ENCODE assay signal across 15 cellular contexts in the genomic region with DNA sequence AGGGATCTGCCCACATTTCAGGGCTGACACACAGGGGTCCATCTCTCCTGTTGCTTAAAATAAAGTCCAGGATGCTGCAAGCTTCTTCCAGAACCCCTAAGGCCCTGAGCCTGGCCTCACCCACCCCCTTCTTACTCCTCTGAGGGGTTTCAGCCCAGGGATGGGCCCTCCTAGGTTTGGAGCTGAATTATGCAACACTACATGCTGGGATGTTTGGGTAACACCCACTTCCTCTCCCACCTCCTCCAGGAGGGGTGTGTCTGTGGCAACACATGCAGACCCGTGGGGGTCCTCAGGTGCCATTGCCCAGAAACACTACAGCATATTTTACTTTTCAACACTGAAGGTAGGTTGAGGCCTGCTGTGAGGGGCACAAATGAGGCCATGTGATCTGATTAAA. TPM values are rescaled to one million over a fixed set of nuclear protein-coding genes. Genes with fewer than 3 reads are reported as not detected.
DNase-seq lines count a peak whose midpoint lies in the region; ATAC-seq, FAIRE-seq and TF ChIP-seq lines count a peak whose summit lies in the region.
"Had no signal": no experiment of that assay in that cellular context is flagged by ENCODE, and none has a peak within 500 bp of the region (broad histone marks: within the 10 kb centered on the region; RNA-seq: fewer than 3 reads in every experiment).

No MANE protein-coding gene starts in this region.

- no peak for TF ChIP-seq RAD21 in HepG2 (CRISPR knock-in tag; IDR thresholded peaks at IDR 0.05)

- H3K9me3 ChIP-seq in DND-41 (ENCODE audit: insufficient read depth, low read length, severe bottlenecking), result no peaks in the 10 kb centered on the region
- H3K9me3 ChIP-seq in HEK293 (ENCODE audit: control insufficient read depth, insufficient read depth, low read depth, low read length), result no peaks in the 10 kb centered on the region
- H3K9me3 ChIP-seq in ascending aorta, result no peaks in the 10 kb centered on the region
- no peaks in the 10 kb centered on the region for H3K9me3 ChIP-seq in thoracic aorta
- H3K9me3 ChIP-seq in HepG2 (ENCODE audit: low read length), result no peaks in the 10 kb centered on the region
- H3K9me3 ChIP-seq: HAP-1 had no signal

- no TSS peak for BruUV-seq in HepG2 (replicated peaks; lab: Mats Ljungman, UMichigan)

- H3K27me3 ChIP-seq in DND-41 (ENCODE audit: insufficient read depth, low read length, poor library complexity) (no peaks in the 10 kb centered on the region), ascending aorta (no peaks in the 10 kb centered on the region), thoracic aorta (replicated peaks; ENCODE audit: insufficient read depth) (no peaks in the 10 kb centered on the region), HepG2 (ENCODE audit: control insufficient read depth in 1 of 2, insufficient read depth in 2 of 2, low read length in 2 of 2) (peaks cover 5 to 19% of the 10 kb centered on the region in 2 experiments)

- intact Hi-C loops in ascending aorta (cut with DNase I), result no loop called here
- intact Hi-C loops in HepG2 (cut with micrococcal nuclease; ENCODE audit: unreplicated experiment), result no loop called here
- intact Hi-C loops in left colon (cut with DNase I, micrococcal nuclease), result no loop called here

- CTCF ChIA-PET in HEK293 (lab: Yijun Ruan, JAX) (no interaction called here), HepG2 (lab: Yijun Ruan, JAX; ENCODE audit: low intra/inter-chr PET ratio, low total read pairs) (no interaction called here)

- H3K27ac ChIP-seq in DND-41 (ENCODE audit: low read length) (no peak overlapping the region), HEK293 (ENCODE audit: extremely low read depth, low read depth, low read length) (no peak overlapping the region), ascending aorta (peak overlapping the region; percentile 71 to 79), thoracic aorta (peak overlapping the region; percentile 54 to 98), HepG2 (ENCODE audit: extremely low read length, insufficient read depth, low read length) (no peak overlapping the region)
- H3K27ac ChIP-seq: BLaER1 treated with 17β-estradiol and CSF1 and Interleukin-3, amounts not matched to agents 10 nM and 100 nM; HL-60 had no signal

- POLR2A ChIA-PET in HEK293 (lab: Yijun Ruan, JAX) (interaction anchor here (0.6 kb wide), 1 partner anchor 25 kb away, joined by 4 read pairs; no protein-coding TSS in a partner anchor), HepG2 (lab: Yijun Ruan, JAX) (no interaction called here)

- peak; percentile 13 for DNase-seq in DND-41
- DNase-seq in ascending aorta (ENCODE audit: low spot score in 2 of 2), result peak in 1 of 2 donors; percentile 61
- DNase-seq in thoracic aorta (ENCODE audit: low spot score), result no peak
- DNase-seq in HepG2 (ENCODE audit: low spot score), result no peak
- no peak for DNase-seq in left colon
- DNase-seq: Calu3; CD8-positive, alpha-beta T cell; DMS79 treated with DMSO at 0.1 percent for 48 hours; EL; IMR-90 had no signal

- H2AFZ ChIP-seq in DND-41 (ENCODE audit: low read depth, low read length) (no peak overlapping the region), HepG2 (ENCODE audit: low read length) (no peak overlapping the region)

- H3K9ac ChIP-seq in DND-41 (ENCODE audit: low read depth, low read length) (no peak overlapping the region), HepG2 (ENCODE audit: insufficient read depth, low read depth, low read length) (no peak overlapping the region)
- H3K9ac ChIP-seq: BLaER1 treated with 17β-estradiol and CSF1 and Interleukin-3, amounts not matched to agents 10 nM and 100 nM had no signal

- H3K4me2 ChIP-seq in DND-41 (ENCODE audit: insufficient read depth, low read length), result no peak overlapping the region
- H3K4me2 ChIP-seq in HepG2 (ENCODE audit: low read depth, low read length), result no peak overlapping the region

- in situ Hi-C loops in HepG2 (cut with HindIII; ENCODE audit: extremely low pct_ligation_motif_present, low pct_unique_long_range_greater_than_20kb), result no loop called here

- TF ChIP-seq POLR2A in HepG2 (IDR thresholded peaks at IDR 0.05; ENCODE audit: insufficient read depth in 1 of 2, low read depth in 2 of 2, low read length in 2 of 2), result no peak

- TF ChIP-seq EP300 in HepG2 (IDR thresholded peaks at IDR 0.05; ENCODE audit: low read depth in 2 of 2, low read length in 2 of 2), result no peak
- TF ChIP-seq EP300 in HepG2 (CRISPR knock-in tag; IDR thresholded peaks at IDR 0.05; ENCODE audit: borderline replicate concordance), result no peak

- H4K20me1 ChIP-seq in DND-41 (ENCODE audit: insufficient read depth, low read length) (no peaks in the 10 kb centered on the region), HepG2 (ENCODE audit: insufficient read depth, low read length) (no peaks in the 10 kb centered on the region)
- H4K20me1 ChIP-seq: BLaER1 treated with 17β-estradiol and CSF1 and Interleukin-3, amounts not matched to agents 10 nM and 100 nM had no signal

- H3K4me1 ChIP-seq in DND-41 (ENCODE audit: insufficient read depth, low read length) (no peaks in the 10 kb centered on the region), HEK293 (ENCODE audit: control insufficient read depth, insufficient read depth, low read length) (peaks cover 5% of the 10 kb centered on the region; the same call in 1 of the 2 replicates), ascending aorta (peaks cover 19 to 59% of the 10 kb centered on the region in 2 donors), thoracic aorta (ENCODE audit: control insufficient read depth in 1 of 2, low read depth in 2 of 2) (peaks cover 14 to 63% of the 10 kb centered on the region in 2 donors), HepG2 (ENCODE audit: insufficient read depth, low read length) (peaks cover 35% of the 10 kb centered on the region)

- no peaks in the 10 kb centered on the region for H3K79me2 ChIP-seq in DND-41 (ENCODE audit: insufficient read depth, low read length)
- no peaks in the 10 kb centered on the region for H3K79me2 ChIP-seq in HepG2 (ENCODE audit: insufficient read depth, low read length)

- ATAC-seq in DND-41 (ENCODE audit: insufficient read depth, low read depth) (peak; percentile 50; the same call in 1 of the 3 replicates), thoracic aorta (ENCODE audit: insufficient number of reproducible peaks, low FRiP score, low read depth) (no peak), HepG2 (no peak), left colon (no peak)
- ATAC-seq: CD8-positive, alpha-beta T cell; GM12878 had no signal

- WGBS in HepG2 (ENCODE audit: low lambda C conversion rate), result no CpG with 5 or more reads among the region's 1 CpG

- H3K4me3 ChIP-seq in DND-41 (ENCODE audit: low read depth in 1 of 2, low read length in 2 of 2), result no peak overlapping the region
- H3K4me3 ChIP-seq in HEK293 (ENCODE audit: low read depth, low read length), result no peak overlapping the region
- peak overlapping the region in 1 of 2 donors; percentile 75 for H3K4me3 ChIP-seq in ascending aorta
- peak overlapping the region; percentile 94 for H3K4me3 ChIP-seq in thoracic aorta
- H3K4me3 ChIP-seq in HepG2 (replicated peaks in 1 of 3; ENCODE audit: insufficient read depth in 1 of 3, low read depth in 2 of 3, low read length in 3 of 3), result no peak overlapping the region
- H3K4me3 ChIP-seq: BLaER1 treated with 17β-estradiol and CSF1 and Interleukin-3, amounts not matched to agents 10 nM and 100 nM; GM12878; HAP-1 had no signal

- H3K36me3 ChIP-seq in DND-41 (ENCODE audit: insufficient read depth, low read length) (no peaks in the 10 kb centered on the region), HEK293 (ENCODE audit: control insufficient read depth in 2 of 2, insufficient read depth in 1 of 2, low read length in 2 of 2) (peaks cover 0 to 6% of the 10 kb centered on the region in 2 experiments; a peak in 1 of 3 replicates), ascending aorta (peaks cover 43 to 54% of the 10 kb centered on the region in 2 donors), thoracic aorta (peaks cover 25% of the 10 kb centered on the region), HepG2 (replicated peaks in 1 of 2; ENCODE audit: control insufficient read depth in 1 of 2, insufficient read depth in 2 of 2, low read length in 2 of 2) (no peaks in the 10 kb centered on the region)
- H3K36me3 ChIP-seq: BLaER1 treated with 17β-estradiol and CSF1 and Interleukin-3, amounts not matched to agents 10 nM and 100 nM; HAP-1 had no signal

- TF ChIP-seq CTCF in DND-41 (IDR thresholded peaks at IDR 0.05; ENCODE audit: borderline replicate concordance, extremely low read depth, low read length, poor library complexity, severe bottlenecking) (no peak), HEK293 (tag by site-specific recombination; IDR thresholded peaks at IDR 0.05) (no peak), ascending aorta (IDR thresholded peaks at IDR 0.05) (no peak), thoracic aorta (IDR thresholded peaks at IDR 0.05) (no peak), HepG2 (CRISPR knock-in tag; IDR thresholded peaks at IDR 0.05) (no peak)

- no peak for FAIRE-seq in HepG2 (lab: Jason Lieb, UNC)
- FAIRE-seq: GM12878 had no signal

TF ChIP-seq in HepG2, 621 proteins besides CTCF, POLR2A, EP300 and RAD21 (continues in another document):
- TF ChIP-seq TMF1 (CRISPR knock-in tag; IDR thresholded peaks at IDR 0.05; ENCODE audit: low read depth), result no peak
- TF ChIP-seq POLR2G (IDR thresholded peaks at IDR 0.05; ENCODE audit: low read depth, low read length), result no peak

RNA-seq across cellular contexts. Expression of a gene that starts 5.4 kb away (rescaled TPM):
- total RNA-seq in ascending aorta (280 TPM), thoracic aorta (1,000 to 10,000 TPM in 1 of 2 donors, 100 to 1,000 TPM in 1; 824 to 1,103 TPM), HepG2 (2016; rRNA removed; fragmentation: Illumina TruSeq; extraction: Trizol) (0.60 and 0.77 TPM in 2 replicates), left colon (10 to 100 TPM; 13.2 to 27.6 TPM)
- total RNA-seq in HepG2 (2016; cell fraction: cytosol; rRNA removed; fragmentation: Illumina TruSeq; extraction: Trizol; ENCODE audit: low read depth), result 0.09 and 0.30 TPM in 2 replicates
- total RNA-seq in HepG2 (2016; cell fraction: insoluble cytoplasmic fraction; rRNA removed; fragmentation: Illumina TruSeq; extraction: Trizol), result 0.43 and 0.54 TPM in 2 replicates
- 0.45 and 0.68 TPM in 2 replicates for total RNA-seq in HepG2 (2016; cell fraction: membrane; rRNA removed; fragmentation: Illumina TruSeq; extraction: Trizol)
- total RNA-seq in HepG2 (2016; cell fraction: nucleus; rRNA removed; fragmentation: Illumina TruSeq; extraction: Trizol), result 0.66 and 0.96 TPM in 2 replicates
- polyA plus RNA-seq in HepG2 (2011; rRNA removed), result 0.38 and 0.71 TPM in 2 replicates
- 0.15 and 0.74 TPM in 2 replicates for polyA plus RNA-seq in HepG2 (2011; cell fraction: cytosol; rRNA removed)
- 0.23 and 0.81 TPM in 2 replicates for polyA plus RNA-seq in HepG2 (2011; cell fraction: nucleus; rRNA removed)
- 30.3 and 36.9 TPM in 2 replicates for polyA plus RNA-seq in HepG2 (2012)
- polyA plus RNA-seq in HepG2 (2016; cell fraction: cytosol; fragmentation: Illumina TruSeq; extraction: Trizol; ENCODE audit: low read depth), result 0.29 and 0.35 TPM in 2 replicates
- 0.86 and 1.8 TPM in 2 replicates for polyA plus RNA-seq in HepG2 (2016; cell fraction: insoluble cytoplasmic fraction; fragmentation: Illumina TruSeq; extraction: Trizol; ENCODE audit: low read depth)
- 0.79 and 1.0 TPM in 2 replicates for polyA plus RNA-seq in HepG2 (2016; cell fraction: membrane; fragmentation: Illumina TruSeq; extraction: Trizol; ENCODE audit: low read depth)
- 1.5 and 2.6 TPM in 2 replicates for polyA plus RNA-seq in HepG2 (2016; cell fraction: nucleus; fragmentation: Illumina TruSeq; extraction: Trizol; ENCODE audit: insufficient read depth, low read depth)
- 0.46 and 2.9 TPM in 2 replicates for polyA minus RNA-seq in HepG2 (2011; rRNA and poly(A)+ RNA removed; ENCODE audit: low replicate concordance)
- 0.44 and 0.89 TPM in 2 replicates for polyA minus RNA-seq in HepG2 (2011; cell fraction: cytosol; rRNA and poly(A)+ RNA removed)
- polyA minus RNA-seq in HepG2 (2011; cell fraction: nucleus; rRNA and poly(A)+ RNA removed), result 0.75 and 0.77 TPM in 2 replicates

Comparison
In these comparisons a context has a peak if more than half of its experiments do, and no peak if none do; other contexts are left out.
1. H3K27ac ChIP-seq: peak in ascending aorta (2 of 2) and thoracic aorta (2 of 2); none in DND-41 (single experiment), HEK293 (single experiment) and HepG2 (single experiment).